In the genomic region with DNA sequence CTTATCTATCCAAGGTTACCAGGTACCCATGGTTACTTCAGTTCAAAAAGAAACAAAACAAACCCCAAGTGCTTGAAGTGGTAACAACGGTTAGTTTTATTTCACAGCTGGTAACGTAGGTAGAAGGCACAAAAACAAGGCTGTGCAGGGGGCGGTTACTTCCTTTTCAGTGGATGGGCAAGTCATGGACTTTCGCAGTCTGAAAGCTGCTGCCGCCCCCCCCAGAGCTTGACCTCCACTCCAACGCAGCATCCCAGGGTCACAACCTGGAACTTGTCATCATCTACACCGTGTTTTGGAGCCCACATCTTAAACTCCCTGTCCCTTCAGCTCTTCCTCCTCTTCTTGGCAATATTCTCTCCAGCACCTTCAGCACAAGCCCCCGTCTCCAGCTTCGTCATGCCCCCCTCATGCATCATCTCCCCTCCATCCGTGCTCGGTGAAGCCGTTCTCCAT, we compare ENCODE assay signal across 8 cellular contexts.
DNase-seq lines count a peak whose midpoint lies in the region; ATAC-seq and TF ChIP-seq lines count a peak whose summit lies in the region.

No MANE protein-coding gene starts in this region.

- WGBS in adrenal gland, 4 donors, result 65 to 76% (median 66%) methylated on average over 11 to 12 of the region's 12 CpGs

- no peak for TF ChIP-seq CTCF in adrenal gland (IDR thresholded peaks at IDR 0.05)

- intact Hi-C loops in adrenal gland (cut with DNase I), result no loop called here

- no peak for TF ChIP-seq POLR2A in adrenal gland (IDR thresholded peaks at IDR 0.05)

- H3K4me1 ChIP-seq in adrenal gland (replicated peaks in 1 of 2), result no peaks in the 10 kb centered on the region

- no peaks in the 10 kb centered on the region for H3K9me3 ChIP-seq in adrenal gland (replicated peaks in 1 of 3)

- H3K27ac ChIP-seq in adrenal gland, result no peak overlapping the region

- peak; percentile 31 for ATAC-seq in GM18867 (IDR thresholded peaks at IDR 0.05; ENCODE audit: unreplicated experiment)
- peak; percentile 22 to 26 for ATAC-seq in activated CD4-positive, CD25-positive, alpha-beta regulatory T cell treated with anti-CD3 and anti-CD28 coated beads, Interleukin-2, amount 50 U/mL, for 24 hours

- H3K27me3 ChIP-seq in adrenal gland, result no peaks in the 10 kb centered on the region

- DNase-seq in activated naive CD4-positive, alpha-beta T cell treated with Interleukin-2 at 50 U/mL for 16 hours, result peak; percentile 75
- peak; percentile 63 for DNase-seq in stimulated activated CD4-positive, alpha-beta T cell treated with anti-CD3 and anti-CD28 coated beads, Interleukin-1b, Interleukin-23, amount 100 ng/mL, for 48 hours
- no peak for DNase-seq in NCI-H2171 (lab: John Stamatoyannopoulos, UW)
- no peak for DNase-seq in NCI-H1694 (lab: John Stamatoyannopoulos, UW)
- no peak for DNase-seq in SK-N-DZ (ENCODE audit: low spot score)
- DNase-seq in adrenal gland, result no peak

- no peak overlapping the region for H3K4me3 ChIP-seq in adrenal gland

- no peaks in the 10 kb centered on the region for H3K36me3 ChIP-seq in adrenal gland (replicated peaks in 1 of 2)

Comparison
In these comparisons a context has a peak if more than half of its experiments do, and no peak if none do; other contexts are left out.
1. DNase-seq: peak in activated naive CD4-positive, alpha-beta T cell treated with Interleukin-2 at 50 U/mL for 16 hours (single experiment) and stimulated activated CD4-positive, alpha-beta T cell treated with anti-CD3 and anti-CD28 coated beads, Interleukin-1b, Interleukin-23, amount 100 ng/mL, for 48 hours (single experiment); none in NCI-H2171 (single experiment), NCI-H1694 (single experiment), SK-N-DZ (single experiment) and adrenal gland (0 of 7).